In the genomic region with DNA sequence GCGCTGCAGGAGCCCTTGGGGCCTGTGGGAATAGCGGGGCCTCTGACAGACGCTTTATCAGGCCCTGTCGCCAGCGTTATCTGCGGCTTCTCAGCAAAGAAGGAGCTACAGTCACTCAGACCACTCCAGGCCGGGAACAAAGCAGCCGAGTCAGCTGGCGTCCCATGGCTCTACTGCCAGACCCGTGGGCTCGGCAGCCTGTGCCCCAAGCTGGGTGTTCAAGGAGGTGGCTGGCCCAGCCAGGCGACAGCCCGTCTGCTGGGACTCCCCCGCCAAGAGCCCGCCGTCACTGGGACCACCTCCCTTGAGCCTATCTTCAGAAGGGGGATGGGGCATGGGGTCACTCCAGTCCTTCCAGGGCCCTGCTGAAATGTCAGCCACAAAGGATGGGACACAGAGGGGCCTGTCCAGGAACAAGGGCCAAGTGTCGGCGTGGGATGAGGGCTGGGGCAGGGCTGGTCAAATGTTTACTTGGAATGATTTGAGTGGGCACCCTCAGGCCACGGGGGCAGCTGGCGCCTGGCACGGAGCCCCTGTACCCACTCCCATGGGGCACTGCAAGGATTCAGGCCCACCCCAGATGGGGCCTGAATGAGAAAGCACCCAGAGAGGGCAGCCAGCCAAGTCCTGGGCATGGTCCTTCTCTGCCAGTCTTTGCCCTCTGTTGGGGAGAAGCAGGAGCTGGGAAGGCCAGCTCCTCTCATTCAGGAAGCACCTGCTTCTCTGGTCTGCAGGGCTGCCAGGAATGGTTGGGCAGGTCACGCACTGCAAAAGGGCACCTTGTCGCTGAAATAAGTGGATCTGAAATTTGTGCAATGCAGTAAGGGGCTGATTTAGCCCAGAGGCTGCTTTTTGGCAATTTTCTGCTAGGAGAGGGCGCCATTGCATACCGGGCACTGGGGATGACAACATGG, we compare ENCODE assay signal across 2 cellular contexts.
A peak's percentile ranks its signal among the peaks of the same experiment; 100 is the strongest.
TF ChIP-seq lines count a peak whose summit lies in the region.

No MANE protein-coding gene starts in this region.

TF ChIP-seq in HCT116, 20 proteins besides CTCF, POLR2A, EP300 and RAD21 (continued from another document):
- TF ChIP-seq, protein P1, sequence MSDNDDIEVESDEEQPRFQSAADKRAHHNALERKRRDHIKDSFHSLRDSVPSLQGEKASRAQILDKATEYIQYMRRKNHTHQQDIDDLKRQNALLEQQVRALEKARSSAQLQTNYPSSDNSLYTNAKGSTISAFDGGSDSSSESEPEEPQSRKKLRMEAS (IDR thresholded peaks at IDR 0.05): no peak
- no peak for TF ChIP-seq ELF1 (IDR thresholded peaks at IDR 0.05; ENCODE audit: borderline replicate concordance, low read depth)
- no peak for TF ChIP-seq SRF (IDR thresholded peaks at IDR 0.05; ENCODE audit: low read depth)
- TF ChIP-seq, protein P2, sequence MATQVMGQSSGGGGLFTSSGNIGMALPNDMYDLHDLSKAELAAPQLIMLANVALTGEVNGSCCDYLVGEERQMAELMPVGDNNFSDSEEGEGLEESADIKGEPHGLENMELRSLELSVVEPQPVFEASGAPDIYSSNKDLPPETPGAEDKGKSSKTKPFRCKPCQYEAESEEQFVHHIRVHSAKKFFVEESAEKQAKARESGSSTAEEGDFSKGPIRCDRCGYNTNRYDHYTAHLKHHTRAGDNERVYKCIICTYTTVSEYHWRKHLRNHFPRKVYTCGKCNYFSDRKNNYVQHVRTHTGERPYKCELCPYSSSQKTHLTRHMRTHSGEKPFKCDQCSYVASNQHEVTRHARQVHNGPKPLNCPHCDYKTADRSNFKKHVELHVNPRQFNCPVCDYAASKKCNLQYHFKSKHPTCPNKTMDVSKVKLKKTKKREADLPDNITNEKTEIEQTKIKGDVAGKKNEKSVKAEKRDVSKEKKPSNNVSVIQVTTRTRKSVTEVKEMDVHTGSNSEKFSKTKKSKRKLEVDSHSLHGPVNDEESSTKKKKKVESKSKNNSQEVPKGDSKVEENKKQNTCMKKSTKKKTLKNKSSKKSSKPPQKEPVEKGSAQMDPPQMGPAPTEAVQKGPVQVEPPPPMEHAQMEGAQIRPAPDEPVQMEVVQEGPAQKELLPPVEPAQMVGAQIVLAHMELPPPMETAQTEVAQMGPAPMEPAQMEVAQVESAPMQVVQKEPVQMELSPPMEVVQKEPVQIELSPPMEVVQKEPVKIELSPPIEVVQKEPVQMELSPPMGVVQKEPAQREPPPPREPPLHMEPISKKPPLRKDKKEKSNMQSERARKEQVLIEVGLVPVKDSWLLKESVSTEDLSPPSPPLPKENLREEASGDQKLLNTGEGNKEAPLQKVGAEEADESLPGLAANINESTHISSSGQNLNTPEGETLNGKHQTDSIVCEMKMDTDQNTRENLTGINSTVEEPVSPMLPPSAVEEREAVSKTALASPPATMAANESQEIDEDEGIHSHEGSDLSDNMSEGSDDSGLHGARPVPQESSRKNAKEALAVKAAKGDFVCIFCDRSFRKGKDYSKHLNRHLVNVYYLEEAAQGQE (IDR thresholded peaks at IDR 0.05; ENCODE audit: low read depth): no peak
- no peak for TF ChIP-seq EZH2phosphoT487 (IDR thresholded peaks at IDR 0.05; ENCODE audit: borderline replicate concordance)
- TF ChIP-seq SIN3A (IDR thresholded peaks at IDR 0.05; ENCODE audit: low read depth): no peak
- no peak for TF ChIP-seq YY1 (IDR thresholded peaks at IDR 0.05; ENCODE audit: extremely low read depth, insufficient replicate concordance, low read depth, low read length)
- no peak for TF ChIP-seq TCF7L2 (IDR thresholded peaks at IDR 0.05; ENCODE audit: borderline replicate concordance, extremely low read depth, insufficient read depth, insufficient read length)
- no peak for TF ChIP-seq EGR1 (IDR thresholded peaks at IDR 0.05; ENCODE audit: low read depth)
- TF ChIP-seq CBX3 (IDR thresholded peaks at IDR 0.05; ENCODE audit: low read depth): no peak
- TF ChIP-seq ZBTB33 (IDR thresholded peaks at IDR 0.05; ENCODE audit: extremely low read depth, insufficient replicate concordance, low read length): no peak
- TF ChIP-seq CEBPB (IDR thresholded peaks at IDR 0.05; ENCODE audit: low read depth): no peak

TF ChIP-seq in SK-N-SH treated with all-trans-retinoic acid at 6 μM for 48 hours, 23 proteins besides CTCF, POLR2A, EP300 and RAD21 (continued from another document):
- TF ChIP-seq CSRNP3 (CRISPR knock-in tag; IDR thresholded peaks at IDR 0.05) (no peak), ISL1 (CRISPR knock-in tag; IDR thresholded peaks at IDR 0.05) (peak; percentile 41; the same call in 1 of the 2 replicates), ZFP30 (CRISPR knock-in tag; IDR thresholded peaks at IDR 0.05) (no peak), PATZ1 (CRISPR knock-in tag; IDR thresholded peaks at IDR 0.05; ENCODE audit: borderline replicate concordance) (no peak), ZC3H10 (CRISPR knock-in tag; IDR thresholded peaks at IDR 0.05) (no peak), ESRRG (CRISPR knock-in tag; IDR thresholded peaks at IDR 0.05) (no peak), GLIS3 (CRISPR knock-in tag; IDR thresholded peaks at IDR 0.05) (no peak), TSHZ2 (CRISPR knock-in tag; IDR thresholded peaks at IDR 0.05) (no peak), BACH2 (CRISPR knock-in tag; IDR thresholded peaks at IDR 0.05; ENCODE audit: borderline replicate concordance) (no peak), OSR1 (CRISPR knock-in tag; IDR thresholded peaks at IDR 0.05) (no peak), ZNF565 (CRISPR knock-in tag; conservative IDR thresholded peaks at IDR 0.05; ENCODE audit: low read depth) (no peak), ZFP3 (CRISPR knock-in tag; IDR thresholded peaks at IDR 0.05) (peak; percentile 42; the same call in 1 of the 2 replicates), PPARA (CRISPR knock-in tag; IDR thresholded peaks at IDR 0.05; ENCODE audit: borderline replicate concordance) (no peak)
TF ChIP-seq in SK-N-SH treated with all-trans-retinoic acid at 6 μM for 48 hours: peak in this region for 2.
